26 cellular contexts compared by ENCODE assay signal in the genomic region with DNA sequence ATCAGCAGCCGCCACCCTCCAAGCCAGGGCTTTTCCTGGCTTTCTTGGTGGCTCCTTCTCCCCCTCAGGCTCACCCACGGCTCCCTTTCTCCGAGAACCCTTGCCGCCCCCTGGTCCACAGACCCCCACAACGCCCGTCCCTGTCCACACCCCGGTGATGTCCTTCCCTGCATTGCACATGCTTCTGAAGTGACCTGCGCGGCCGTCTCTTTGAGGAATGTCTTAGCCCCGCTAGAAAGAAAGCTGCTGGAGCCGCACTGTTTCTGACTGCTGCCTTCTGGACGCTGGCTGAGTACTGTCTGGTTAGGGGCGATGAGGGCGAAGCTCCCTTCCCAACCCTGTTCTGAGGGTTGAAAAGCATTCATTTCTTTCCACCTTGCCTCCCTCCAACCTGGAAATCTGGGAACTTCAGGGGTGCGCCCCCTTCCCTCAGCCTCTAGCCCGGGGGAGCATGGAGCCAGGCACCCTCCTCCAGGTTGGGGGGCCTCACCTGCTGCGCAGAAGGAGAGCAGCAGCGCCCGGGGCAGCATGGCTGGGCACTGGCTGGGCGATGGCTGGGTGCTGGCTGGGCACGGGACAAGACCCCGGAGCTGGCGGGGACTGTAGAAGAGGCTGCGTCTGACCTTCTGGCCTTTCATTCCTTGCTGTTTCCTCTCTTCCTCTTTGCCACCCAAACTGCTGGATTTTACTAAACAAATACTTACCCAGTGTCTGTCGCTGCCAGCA. TPM values are rescaled to one million over a fixed set of nuclear protein-coding genes. Genes with fewer than 3 reads are reported as not detected.
"Had no signal": no experiment of that assay in that cellular context is flagged by ENCODE, and none has a peak within 500 bp of the region (broad histone marks: within the 10 kb centered on the region; RNA-seq: fewer than 3 reads in every experiment).

Gene CLEC20A (minus strand): TSS at position 555 of the 726 bp plus-strand sequence. CDS start 25 bp downstream, at position 530.

- H3K36me3 ChIP-seq: sigmoid colon had no signal

- H3K27ac Mint-ChIP-seq: activated CD4-positive, alpha-beta memory T cell treated with anti-CD3 and anti-CD28 coated beads, Interleukin-2, amount 10 ng/mL, durations not matched to agents 7 days and 5 days; activated CD4-positive, alpha-beta T cell treated with anti-CD3 and anti-CD28 coated beads, Interleukin-2, amount 10 ng/mL, durations not matched to agents 24 days and 14 days; activated T-helper 1 cell treated with anti-CD3 and anti-CD28 coated beads, Interleukin-12 subunit alpha, Interleukin-12 subunit beta, Interleukin-2, Interleukin-4 antibody, amounts not matched to agents 30 ng/mL and 10 ng/mL and 1 ng/mL, durations not matched to agents 14 hours and 24 hours and 36 hours; brain; dendritic cell treated with granulocyte-macrophage colony-stimulating factor and Interleukin-4, amounts not matched to agents 40 ng/mL and 50 ng/mL, for 4 days; memory B cell; stimulated activated naive B cell treated with anti-CD40 and anti-IgM and Interleukin-4, amounts not matched to agents 10 μg/mL and 1 μg/mL and 100 μg/mL, for 72 hours; T-helper 2 cell treated with Interferon-gamma antibody and Interleukin-4, amounts not matched to agents 5 μg/mL and 100 μg/mL, for 36 hours had no signal

- H3K27me3 Mint-ChIP-seq: activated CD4-positive, alpha-beta memory T cell treated with anti-CD3 and anti-CD28 coated beads, Interleukin-2, amount 10 ng/mL, durations not matched to agents 7 days and 5 days; activated CD4-positive, alpha-beta T cell treated with anti-CD3 and anti-CD28 coated beads, Interleukin-2, amount 10 ng/mL, durations not matched to agents 24 days and 14 days; brain; dendritic cell treated with granulocyte-macrophage colony-stimulating factor and Interleukin-4, amounts not matched to agents 40 ng/mL and 50 ng/mL, for 4 days; stimulated activated naive B cell treated with anti-CD40 and anti-IgM and Interleukin-4, amounts not matched to agents 10 μg/mL and 1 μg/mL and 100 μg/mL, for 72 hours had no signal

- H3K4me3 Mint-ChIP-seq: activated CD4-positive, alpha-beta memory T cell treated with anti-CD3 and anti-CD28 coated beads, Interleukin-2, amount 10 ng/mL, durations not matched to agents 7 days and 5 days; activated CD4-positive, alpha-beta T cell treated with anti-CD3 and anti-CD28 coated beads, Interleukin-2, amount 10 ng/mL, durations not matched to agents 24 days and 14 days; activated T-helper 1 cell treated with anti-CD3 and anti-CD28 coated beads, Interleukin-12 subunit alpha, Interleukin-12 subunit beta, Interleukin-2, Interleukin-4 antibody, amounts not matched to agents 30 ng/mL and 10 ng/mL and 1 ng/mL, durations not matched to agents 14 hours and 24 hours and 36 hours; brain; dendritic cell treated with granulocyte-macrophage colony-stimulating factor and Interleukin-4, amounts not matched to agents 40 ng/mL and 50 ng/mL, for 4 days; memory B cell; stimulated activated naive B cell treated with anti-CD40 and anti-IgM and Interleukin-4, amounts not matched to agents 10 μg/mL and 1 μg/mL and 100 μg/mL, for 72 hours; T-helper 2 cell treated with Interferon-gamma antibody and Interleukin-4, amounts not matched to agents 5 μg/mL and 100 μg/mL, for 36 hours had no signal

- H3K27me3 ChIP-seq: sigmoid colon had no signal

- DNase-seq: activated CD4-positive, alpha-beta memory T cell treated with anti-CD3 and anti-CD28 coated beads, Interleukin-2, amount 10 ng/mL, durations not matched to agents 7 days and 5 days; activated CD4-positive, alpha-beta T cell treated with anti-CD3 and anti-CD28 coated beads, Interleukin-2, amount 10 ng/mL, durations not matched to agents 24 days and 14 days; aorta; caudate nucleus; effector CD8-positive, alpha-beta T cell; foreskin melanocyte; kidney glomerular epithelial cell; left ventricle myocardium superior; sigmoid colon; SK-N-SH; stimulated activated CD4-positive, alpha-beta T cell treated with anti-CD3 and anti-CD28 coated beads, Interleukin-2, amount 100 ng/mL, for 48 hours; stimulated activated CD8-positive, alpha-beta memory T cell treated with anti-CD3 and anti-CD28 coated beads, Interleukin-4, amount 100 ng/mL, for 48 hours; stimulated activated naive B cell treated with anti-CD40 and anti-IgM and Interleukin-4, amounts not matched to agents 10 μg/mL and 1 μg/mL and 100 μg/mL, for 72 hours had no signal

- H3K9me3 ChIP-seq: sigmoid colon, SK-N-SH had no signal

- H3K4me1 Mint-ChIP-seq: activated CD4-positive, alpha-beta memory T cell treated with anti-CD3 and anti-CD28 coated beads, Interleukin-2, amount 10 ng/mL, durations not matched to agents 7 days and 5 days; activated CD4-positive, alpha-beta T cell treated with anti-CD3 and anti-CD28 coated beads, Interleukin-2, amount 10 ng/mL, durations not matched to agents 24 days and 14 days had no signal

- H3K9me3 Mint-ChIP-seq: activated CD4-positive, alpha-beta memory T cell treated with anti-CD3 and anti-CD28 coated beads, Interleukin-2, amount 10 ng/mL, durations not matched to agents 7 days and 5 days; activated CD4-positive, alpha-beta T cell treated with anti-CD3 and anti-CD28 coated beads, Interleukin-2, amount 10 ng/mL, durations not matched to agents 24 days and 14 days; activated naive CD4-positive, alpha-beta T cell treated with anti-CD3 and anti-CD28 coated beads, Interleukin-2, amount 50 U/mL, for 72 hours; activated T-helper 1 cell treated with anti-CD3 and anti-CD28 coated beads, Interleukin-12 subunit alpha, Interleukin-12 subunit beta, Interleukin-2, Interleukin-4 antibody, amounts not matched to agents 30 ng/mL and 10 ng/mL and 1 ng/mL, durations not matched to agents 14 hours and 24 hours and 36 hours; brain; dendritic cell treated with granulocyte-macrophage colony-stimulating factor and Interleukin-4, amounts not matched to agents 40 ng/mL and 50 ng/mL, for 4 days; memory B cell; stimulated activated naive B cell treated with anti-CD40 and anti-IgM and Interleukin-4, amounts not matched to agents 10 μg/mL and 1 μg/mL and 100 μg/mL, for 72 hours; T-helper 2 cell treated with Interferon-gamma antibody and Interleukin-4, amounts not matched to agents 5 μg/mL and 100 μg/mL, for 36 hours had no signal

- H3K36me3 Mint-ChIP-seq: activated naive CD4-positive, alpha-beta T cell treated with anti-CD3 and anti-CD28 coated beads, Interleukin-2, amount 50 U/mL, for 72 hours; brain; stimulated activated naive B cell treated with anti-CD40 and anti-IgM and Interleukin-4, amounts not matched to agents 10 μg/mL and 1 μg/mL and 100 μg/mL, for 72 hours had no signal

- H3K27ac ChIP-seq: parathyroid adenoma, sigmoid colon, VCaP had no signal

- H3K4me3 ChIP-seq: sigmoid colon, smooth muscle cell had no signal

- ATAC-seq: activated CD4-positive, CD25-positive, alpha-beta regulatory T cell treated with anti-CD3 and anti-CD28 coated beads, Interleukin-2, amount 50 U/mL, for 24 hours; activated naive CD4-positive, alpha-beta T cell treated with anti-CD3 and anti-CD28 coated beads, Interleukin-2, amount 50 U/mL, for 72 hours; esophagus mucosa; left ventricle myocardium superior; stimulated activated naive B cell treated with anti-CD40 and anti-IgM and Interleukin-4, amounts not matched to agents 10 μg/mL and 1 μg/mL and 100 μg/mL, for 72 hours had no signal

- H3K4me1 ChIP-seq: parathyroid adenoma, sigmoid colon had no signal

RNA-seq across cellular contexts. Expression of gene CLEC20A, which starts in this region (rescaled TPM):
- total RNA-seq: activated CD4-positive, alpha-beta memory T cell treated with anti-CD3 and anti-CD28 coated beads, Interleukin-2, amount 10 ng/mL, durations not matched to agents 7 days and 5 days; activated CD4-positive, alpha-beta T cell treated with anti-CD3 and anti-CD28 coated beads, Interleukin-2, amount 10 ng/mL, durations not matched to agents 24 days and 14 days; activated naive CD4-positive, alpha-beta T cell treated with anti-CD3 and anti-CD28 coated beads, Interleukin-2, amount 50 U/mL, for 72 hours; activated T-helper 1 cell treated with anti-CD3 and anti-CD28 coated beads, Interleukin-12 subunit alpha, Interleukin-12 subunit beta, Interleukin-2, Interleukin-4 antibody, amounts not matched to agents 30 ng/mL and 10 ng/mL and 1 ng/mL, durations not matched to agents 14 hours and 24 hours and 36 hours; aorta; esophagus mucosa; left ventricle myocardium superior; myocyte; sigmoid colon; smooth muscle cell had no signal
- polyA plus RNA-seq: adipose tissue, aorta, SK-N-SH had no signal
